In the genomic region with DNA sequence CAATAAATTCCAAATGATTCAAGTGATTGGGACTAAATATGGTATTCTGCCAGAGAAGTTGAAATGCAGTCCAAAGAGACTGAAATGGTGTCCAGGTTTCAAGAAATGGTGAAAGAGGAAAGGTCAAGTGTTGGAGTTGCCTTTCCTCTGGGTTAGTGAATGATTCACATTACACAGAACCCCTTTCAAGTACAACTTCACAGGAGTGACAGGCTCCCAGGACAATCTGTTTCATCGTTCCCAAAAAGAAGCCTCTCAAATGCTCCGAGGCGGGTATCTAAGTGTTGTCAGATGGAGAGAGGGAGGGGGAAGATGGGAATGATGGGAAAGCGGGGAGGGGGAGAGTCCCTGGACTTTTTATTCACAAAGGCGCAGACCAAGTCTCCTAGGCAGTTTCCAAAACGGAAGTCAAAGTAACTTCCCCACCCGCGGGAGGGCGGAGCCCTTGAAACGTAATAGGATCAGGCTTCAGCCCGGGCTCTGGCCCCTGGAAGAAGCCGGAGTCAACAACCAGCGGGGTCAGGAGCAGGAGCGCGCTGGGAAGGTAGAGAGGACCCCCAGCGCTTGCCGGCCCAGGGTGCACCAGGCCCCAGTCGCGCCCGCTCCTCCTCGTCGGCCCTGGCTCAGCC, we compare ENCODE assay signal across 8 cellular contexts. TPM values are rescaled to one million over a fixed set of nuclear protein-coding genes. Genes with fewer than 3 reads are reported as not detected.
A peak's percentile ranks its signal among the peaks of the same experiment; 100 is the strongest.
DNase-seq lines count a peak whose midpoint lies in the region; ATAC-seq, FAIRE-seq and TF ChIP-seq lines count a peak whose summit lies in the region.

No MANE protein-coding gene starts in this region.

- no TSS peak for BruUV-seq in OCI-LY7 (replicated peaks; lab: Mats Ljungman, UMichigan)

- H3K27me3 ChIP-seq in DOHH2 (ENCODE audit: control insufficient read depth, low read length) (no peaks in the 10 kb centered on the region), HUES6 (ENCODE audit: control insufficient read depth, insufficient read depth, low read length) (no peaks in the 10 kb centered on the region), osteoblast (ENCODE audit: insufficient read depth, low read length) (no peaks in the 10 kb centered on the region)

- H3K9me3 Mint-ChIP-seq in activated naive CD8-positive, alpha-beta T cell (ENCODE audit: low read depth), result no peaks in the 10 kb centered on the region

- H3K4me2 ChIP-seq in DOHH2 (ENCODE audit: low read length) (peak overlapping the region; percentile 83), OCI-LY7 (ENCODE audit: low read length) (peak overlapping the region; percentile 65), osteoblast (ENCODE audit: insufficient read depth, low read length) (peak overlapping the region; percentile 74)

- ATAC-seq in GM21526 (IDR thresholded peaks at IDR 0.05; ENCODE audit: low FRiP score, unreplicated experiment), result peak; percentile 46

- H4K20me1 ChIP-seq in DOHH2 (ENCODE audit: control insufficient read depth, insufficient read depth, low read depth, low read length) (no peaks in the 10 kb centered on the region; the same call in 1 of the 2 replicates), OCI-LY7 (ENCODE audit: insufficient read depth, low read length) (no peaks in the 10 kb centered on the region), osteoblast (ENCODE audit: insufficient read depth, low read length) (no peaks in the 10 kb centered on the region)

- H3K27ac Mint-ChIP-seq in activated naive CD8-positive, alpha-beta T cell, result peak overlapping the region; percentile 93

- H3K36me3 ChIP-seq in DOHH2 (ENCODE audit: control insufficient read depth, low read length), result no peaks in the 10 kb centered on the region; the same call in 1 of the 2 replicates
- no peaks in the 10 kb centered on the region for H3K36me3 ChIP-seq in HUES6 (ENCODE audit: control insufficient read depth, insufficient read depth, low read length)
- H3K36me3 ChIP-seq in OCI-LY7 (ENCODE audit: insufficient read depth, low read length), result no peaks in the 10 kb centered on the region
- no peaks in the 10 kb centered on the region for H3K36me3 ChIP-seq in osteoblast (ENCODE audit: insufficient read depth, low read length)

- H3K4me1 ChIP-seq in DOHH2 (ENCODE audit: control insufficient read depth, low read length) (peaks cover 26% of the 10 kb centered on the region), HUES6 (ENCODE audit: control insufficient read depth, insufficient read depth, low read length) (peaks cover 30% of the 10 kb centered on the region), OCI-LY7 (ENCODE audit: insufficient read depth, low read length, poor library complexity, severe bottlenecking) (no peaks in the 10 kb centered on the region), osteoblast (ENCODE audit: insufficient read depth, low read length) (peaks cover 7% of the 10 kb centered on the region)

- H2AFZ ChIP-seq in OCI-LY7 (ENCODE audit: low read length) (peak overlapping the region; percentile 93), osteoblast (ENCODE audit: low read length) (peak overlapping the region; percentile 93)

- peaks cover 31% of the 10 kb centered on the region for H3K4me1 Mint-ChIP-seq in activated naive CD8-positive, alpha-beta T cell (ENCODE audit: low read depth)

- no peak for TF ChIP-seq CTCF in DOHH2 (IDR thresholded peaks at IDR 0.05; ENCODE audit: low read depth, low read length, poor library complexity, severe bottlenecking)
- TF ChIP-seq CTCF in OCI-LY7 (conservative IDR thresholded peaks at IDR 0.05; ENCODE audit: low read length), result no peak
- TF ChIP-seq CTCF in osteoblast (IDR thresholded peaks at IDR 0.05; ENCODE audit: extremely low read depth, low read depth, low read length), result no peak

- peak overlapping the region; percentile 93 for H3K4me3 Mint-ChIP-seq in activated naive CD8-positive, alpha-beta T cell

- peak overlapping the region; percentile 98 for H3K9ac ChIP-seq in HUES6 (ENCODE audit: low read length)

- peaks cover 7% of the 10 kb centered on the region for H3K36me3 Mint-ChIP-seq in activated naive CD8-positive, alpha-beta T cell

- DNase-seq in OCI-LY7 (ENCODE audit: low spot score) (peak; percentile 15), head of caudate nucleus (peak; percentile 74 to 95 (median 86)), osteoblast (ENCODE audit: insufficient read length, low spot score, missing footprints) (peak; percentile 94), urothelium cell line (ENCODE audit: low spot score) (peak; percentile 89)

- no peaks in the 10 kb centered on the region for H3K27me3 Mint-ChIP-seq in activated naive CD8-positive, alpha-beta T cell

- CTCF ChIA-PET in OCI-LY7 (lab: Charles Lee; ENCODE audit: unreplicated experiment), result no interaction called here

- intact Hi-C loops in OCI-LY7 (cut with micrococcal nuclease; ENCODE audit: unreplicated experiment), result no loop called here
- intact Hi-C loops in head of caudate nucleus (cut with DNase I), result no loop called here

- POLR2A ChIA-PET in OCI-LY7 (lab: Charles Lee), result no interaction called here

- no peaks in the 10 kb centered on the region for H3F3A ChIP-seq in DOHH2 (ENCODE audit: control insufficient read depth, insufficient read depth)

- H3K9me3 ChIP-seq in DOHH2 (ENCODE audit: control insufficient read depth, insufficient read depth, low read length), result no peaks in the 10 kb centered on the region
- H3K9me3 ChIP-seq in HUES6 (ENCODE audit: control insufficient read depth, insufficient read depth, low read depth, low read length), result no peaks in the 10 kb centered on the region
- H3K9me3 ChIP-seq in OCI-LY7 (ENCODE audit: low read length), result no peaks in the 10 kb centered on the region
- H3K9me3 ChIP-seq in osteoblast (ENCODE audit: low read depth, low read length), result no peaks in the 10 kb centered on the region

- FAIRE-seq in urothelium cell line (lab: Jason Lieb, UNC), result no peak

- H3K9me2 ChIP-seq in DOHH2 (replicated peaks; ENCODE audit: control insufficient read depth, low read length), result no peaks in the 10 kb centered on the region
- no peaks in the 10 kb centered on the region for H3K9me2 ChIP-seq in OCI-LY7 (ENCODE audit: insufficient read depth, low read length)

- peak overlapping the region; percentile 61 for H3K27ac ChIP-seq in DOHH2 (ENCODE audit: low read depth, low read length)
- H3K27ac ChIP-seq in HUES6 (ENCODE audit: low read depth, low read length), result peak overlapping the region; percentile 87
- no peak overlapping the region for H3K27ac ChIP-seq in OCI-LY7 (ENCODE audit: low read depth, low read length, poor library complexity, severe bottlenecking)
- peak overlapping the region; percentile 79 for H3K27ac ChIP-seq in osteoblast (ENCODE audit: low read depth, low read length)

- H3K79me2 ChIP-seq in DOHH2 (ENCODE audit: control insufficient read depth, low read length) (peaks cover 57% of the 10 kb centered on the region), OCI-LY7 (ENCODE audit: insufficient read depth, low read depth, low read length) (no peaks in the 10 kb centered on the region), osteoblast (ENCODE audit: insufficient read depth, low read length) (peaks cover 50% of the 10 kb centered on the region)

- H3K4me3 ChIP-seq in DOHH2 (ENCODE audit: low read length) (peak overlapping the region; percentile 89), HUES6 (ENCODE audit: low read depth, low read length) (peak overlapping the region; percentile 74), OCI-LY7 (ENCODE audit: low read depth, low read length, poor library complexity, severe bottlenecking) (peak overlapping the region; percentile 54), osteoblast (ENCODE audit: insufficient read depth, low read length) (peak overlapping the region; percentile 90)

RNA-seq across cellular contexts. Expression of a gene that starts 0.7 kb away (rescaled TPM):
- not detected in 2 replicates for total RNA-seq in OCI-LY7 (2014; rRNA removed; shearing (Covaris generic))
- total RNA-seq in OCI-LY7 (2022) (0.63 and 0.66 TPM in 2 replicates), osteoblast (19.2 and 27.4 TPM in 2 replicates)

Comparison
In these comparisons a context has a peak if more than half of its experiments do, and no peak if none do; other contexts are left out.
1. DNase-seq: peak in every context shown above with its lines; median percentile 94 in osteoblast; 89 in urothelium cell line; 86 in head of caudate nucleus; 15 in OCI-LY7.
2. RNA of a gene that starts 0.7 kb away (total RNA-seq): 19.2 to 27.4 TPM in osteoblast; 0.63 to 0.66 TPM in OCI-LY7; every median in the first group is over 10 times any median in the second.
3. Peak in every context shown above with its lines, with median percentiles within 50 percentile points of each other: H3K4me2 ChIP-seq and H3K4me3 ChIP-seq.